In the genomic region with DNA sequence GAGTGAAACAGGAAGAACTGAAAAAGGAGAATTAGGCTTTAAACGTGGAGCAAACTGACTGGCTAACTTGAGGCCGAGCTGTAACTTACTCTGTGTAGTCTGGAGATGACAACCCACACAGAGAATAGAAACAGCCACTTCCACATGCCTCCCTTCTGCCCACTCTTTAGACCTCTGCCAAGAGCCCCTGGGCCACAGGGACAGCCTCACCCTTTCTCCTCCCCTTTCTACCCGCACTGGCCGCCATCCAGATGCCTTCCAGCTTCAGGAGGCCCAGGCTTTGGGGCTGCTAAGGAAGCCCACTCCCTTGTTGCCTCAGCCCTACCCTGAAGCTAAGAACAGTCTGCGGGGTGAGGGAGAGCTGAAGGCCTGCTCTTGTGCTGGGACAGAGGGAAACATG, we compare ENCODE assay signal across 16 cellular contexts. TPM values are rescaled to one million over a fixed set of nuclear protein-coding genes. Genes with fewer than 3 reads are reported as not detected.
DNase-seq lines count a peak whose midpoint lies in the region; ATAC-seq and TF ChIP-seq lines count a peak whose summit lies in the region.
"Had no signal": no experiment of that assay in that cellular context is flagged by ENCODE, and none has a peak within 500 bp of the region (broad histone marks: within the 10 kb centered on the region; RNA-seq: fewer than 3 reads in every experiment).

No MANE protein-coding gene starts in this region.

- peaks cover 89% of the 10 kb centered on the region for H3K4me1 Mint-ChIP-seq in osteocyte (ENCODE audit: unreplicated experiment)

- DNase-seq in SIG-M5 (lab: John Stamatoyannopoulos, UW) (peak; percentile 49), esophagus muscularis mucosa (ENCODE audit: extremely low spot score) (peak; percentile 60), osteocyte (ENCODE audit: extremely low spot score, unreplicated experiment) (no peak), ovary (no peak), SW 1271 (lab: John Stamatoyannopoulos, UW) (no peak), NCI-H1694 (lab: John Stamatoyannopoulos, UW) (no peak)
- DNase-seq: activated CD4-positive, alpha-beta T cell treated with anti-CD3 and anti-CD28 coated beads, Interleukin-2, amount 10 ng/mL, durations not matched to agents 7 days and 5 days; activated effector memory CD4-positive, alpha-beta T cell treated with Interleukin-2 at 50 U/mL for 16 hours; gastrocnemius medialis; NCI-H1930; NK-92 treated with Interleukin-12 subunit alpha and Interleukin-12 subunit beta, amount 100 ng/mL, for 24 hours; stimulated activated CD4-positive, alpha-beta T cell treated with anti-CD3 and anti-CD28 coated beads, Interleukin-1b, Interleukin-23, amount 100 ng/mL, for 48 hours; T-cell had no signal

- no peaks in the 10 kb centered on the region for H3K9me3 Mint-ChIP-seq in osteocyte (ENCODE audit: unreplicated experiment)
- H3K9me3 Mint-ChIP-seq: activated CD4-positive, alpha-beta T cell treated with anti-CD3 and anti-CD28 coated beads, Interleukin-2, amount 10 ng/mL, durations not matched to agents 7 days and 5 days; stimulated activated effector memory CD8-positive, alpha-beta T cell treated with anti-CD3 and anti-CD28 coated beads, Interleukin-12 subunit alpha, Interleukin-12 subunit beta, amount 100 ng/mL, for 72 hours; T-cell had no signal

- no peaks in the 10 kb centered on the region for H3K27me3 Mint-ChIP-seq in osteocyte (ENCODE audit: unreplicated experiment)
- H3K27me3 Mint-ChIP-seq: T-cell had no signal

- peak overlapping the region; percentile 91 for H3K27ac Mint-ChIP-seq in osteocyte (ENCODE audit: unreplicated experiment)
- H3K27ac Mint-ChIP-seq: activated CD4-positive, alpha-beta T cell treated with anti-CD3 and anti-CD28 coated beads, Interleukin-2, amount 10 ng/mL, durations not matched to agents 7 days and 5 days; stimulated activated effector memory CD8-positive, alpha-beta T cell treated with anti-CD3 and anti-CD28 coated beads, Interleukin-12 subunit alpha, Interleukin-12 subunit beta, amount 100 ng/mL, for 72 hours; T-cell had no signal

- ATAC-seq in GM21529 (IDR thresholded peaks at IDR 0.05; ENCODE audit: unreplicated experiment) = peak; percentile 29
- no peak for ATAC-seq in HG03045 (IDR thresholded peaks at IDR 0.05; ENCODE audit: unreplicated experiment)
- ATAC-seq: gastrocnemius medialis had no signal

- TF ChIP-seq CTCF in esophagus muscularis mucosa (IDR thresholded peaks at IDR 0.05) = no peak
- no peak for TF ChIP-seq CTCF in osteocyte (IDR thresholded peaks at IDR 0.05)
- no peak for TF ChIP-seq CTCF in ovary (IDR thresholded peaks at IDR 0.05)

- H3K27me3 ChIP-seq in esophagus muscularis mucosa = no peaks in the 10 kb centered on the region
- H3K27me3 ChIP-seq in ovary = no peaks in the 10 kb centered on the region
- H3K27me3 ChIP-seq: gastrocnemius medialis had no signal

- H3K36me3 ChIP-seq in esophagus muscularis mucosa (peaks cover 0 to 32% (median 8%) of the 10 kb centered on the region in 4 donors), ovary (no peaks in the 10 kb centered on the region)
- H3K36me3 ChIP-seq: gastrocnemius medialis had no signal

- WGBS in esophagus muscularis mucosa = 76% methylated on average over 5 of the region's 5 CpGs
- WGBS in ovary, 3 donors = 73 to 87% (median 84%) methylated on average over 5 of the region's 5 CpGs

- H3K27ac ChIP-seq in esophagus muscularis mucosa (replicated peaks in 1 of 4) = peak overlapping the region in 3 of 4 donors; percentile 2 to 31 (median 18)
- no peak overlapping the region for H3K27ac ChIP-seq in ovary
- H3K27ac ChIP-seq: gastrocnemius medialis had no signal

- TF ChIP-seq EP300 in esophagus muscularis mucosa (IDR thresholded peaks at IDR 0.05) = no peak
- TF ChIP-seq EP300 in ovary (IDR thresholded peaks at IDR 0.05) = no peak

- no peaks in the 10 kb centered on the region for H3K9me3 ChIP-seq in esophagus muscularis mucosa
- H3K9me3 ChIP-seq in ovary = no peaks in the 10 kb centered on the region
- H3K9me3 ChIP-seq: gastrocnemius medialis had no signal

- intact Hi-C loops in esophagus muscularis mucosa (cut with DNase I) (no loop called here), ovary (cut with DNase I) (loop anchor here in 1 of 4 donors (2.0 kb wide), 1 partner anchor 24 kb away; no protein-coding TSS in a partner anchor)

- peak overlapping the region; percentile 41 for H3K4me3 Mint-ChIP-seq in osteocyte (ENCODE audit: unreplicated experiment)
- H3K4me3 Mint-ChIP-seq: activated CD4-positive, alpha-beta T cell treated with anti-CD3 and anti-CD28 coated beads, Interleukin-2, amount 10 ng/mL, durations not matched to agents 7 days and 5 days; stimulated activated effector memory CD8-positive, alpha-beta T cell treated with anti-CD3 and anti-CD28 coated beads, Interleukin-12 subunit alpha, Interleukin-12 subunit beta, amount 100 ng/mL, for 72 hours; T-cell had no signal

- H3K4me1 ChIP-seq in esophagus muscularis mucosa = peaks cover 65 to 88% (median 73%) of the 10 kb centered on the region in 4 donors
- peaks cover 8% of the 10 kb centered on the region for H3K4me1 ChIP-seq in ovary (ENCODE audit: insufficient read depth)

- no peak overlapping the region for H3K4me3 ChIP-seq in esophagus muscularis mucosa
- H3K4me3 ChIP-seq in ovary = no peak overlapping the region
- H3K4me3 ChIP-seq: gastrocnemius medialis had no signal

- no peak for TF ChIP-seq POLR2A in esophagus muscularis mucosa (IDR thresholded peaks at IDR 0.05; ENCODE audit: low read depth)
- TF ChIP-seq POLR2A in ovary (IDR thresholded peaks at IDR 0.05) = no peak

- H3K36me3 Mint-ChIP-seq in osteocyte (ENCODE audit: unreplicated experiment) = peaks cover 17% of the 10 kb centered on the region

RNA-seq across cellular contexts. Expression of a gene that starts 6.8 kb away (rescaled TPM):
- total RNA-seq in esophagus muscularis mucosa = 10 to 100 TPM; 14.5 to 25.9 (median 23.1) TPM
- 49.7 and 51.0 TPM in 2 replicates for total RNA-seq in osteocyte
- 10 to 100 TPM in 5 of 7 donors, 1 to 10 TPM in 2; 6.3 to 41.4 (median 21.3) TPM for total RNA-seq in ovary
- 10 to 100 TPM in 1 of 2 donors, 1 to 10 TPM in 1; 8.7 to 26.0 TPM for polyA plus RNA-seq in ovary

Comparison
In these comparisons a context has a peak if more than half of its experiments do, and no peak if none do; other contexts are left out.
1. DNase-seq: peak in SIG-M5 (single experiment) and esophagus muscularis mucosa (single experiment); none in osteocyte (single experiment), ovary (0 of 5), SW 1271 (0 of 2) and NCI-H1694 (single experiment).
2. H3K27ac ChIP-seq: peak in esophagus muscularis mucosa (3 of 4); none in ovary (0 of 2).